Comparison of ENCODE assay signal across 9 cellular contexts in the genomic region with DNA sequence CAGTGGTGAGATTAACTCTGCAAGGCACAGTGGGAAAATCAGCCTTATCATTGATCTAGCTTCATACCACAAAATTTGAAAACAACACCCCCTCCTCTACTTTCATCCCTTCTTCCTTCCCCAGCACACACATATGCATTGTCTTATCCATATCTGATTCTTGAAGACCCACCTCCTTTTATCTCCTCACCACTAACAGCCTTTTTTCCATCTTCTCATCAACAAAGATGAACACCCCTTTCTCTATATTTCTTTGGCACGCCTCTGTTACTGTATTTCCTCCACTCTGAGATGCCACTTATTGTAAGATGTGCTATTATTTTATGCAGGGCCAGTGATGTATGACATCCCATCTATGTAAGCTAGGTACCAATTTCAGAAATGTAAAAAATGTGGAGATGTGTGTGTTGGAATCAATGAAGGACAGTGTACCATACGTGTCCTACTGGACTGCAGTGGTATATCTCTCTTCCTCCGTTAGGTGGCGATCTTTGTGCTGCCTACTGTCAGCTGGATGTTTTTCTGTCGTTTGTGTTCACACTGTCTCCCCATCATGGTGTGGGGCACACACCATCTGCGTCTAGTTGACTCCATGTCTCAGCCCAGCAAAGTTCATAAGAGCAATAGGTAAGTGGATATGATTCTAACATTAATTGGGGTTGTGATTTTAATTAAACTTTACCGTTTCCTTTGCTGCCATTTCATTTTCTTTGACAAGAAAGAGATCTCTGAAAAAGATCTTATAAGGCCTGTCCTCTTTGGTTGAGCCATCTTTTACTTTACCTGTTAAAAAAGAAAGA. TPM values are rescaled to one million over a fixed set of nuclear protein-coding genes. Genes with fewer than 3 reads are reported as not detected.
DNase-seq lines count a peak whose midpoint lies in the region; ATAC-seq and FAIRE-seq lines count a peak whose summit lies in the region.
"Had no signal": no experiment of that assay in that cellular context is flagged by ENCODE, and none has a peak within 500 bp of the region (broad histone marks: within the 10 kb centered on the region; RNA-seq: fewer than 3 reads in every experiment).

No MANE protein-coding gene starts in this region.

- H3K79me1 ChIP-seq in mesendoderm (ENCODE audit: low read length) = no peaks in the 10 kb centered on the region

- no peak overlapping the region for H3K9ac ChIP-seq in mesendoderm (ENCODE audit: low read length)

- H3K79me2 ChIP-seq in mesendoderm (ENCODE audit: control insufficient read depth, insufficient read depth, low read length) = no peaks in the 10 kb centered on the region

- H2BK120ac ChIP-seq in mesendoderm (ENCODE audit: low read depth, low read length) = no peak overlapping the region

- DNase-seq in AG08396 (ENCODE audit: low spot score) = peak; percentile 56
- peak; percentile 14 for DNase-seq in GM18507 (ENCODE audit: extremely low spot score, insufficient read length, low read depth)
- DNase-seq in NCI-H2196 (lab: John Stamatoyannopoulos, UW; ENCODE audit: unreplicated experiment) = peak; percentile 69
- peak; percentile 60 for DNase-seq in activated CD4-positive, alpha-beta T cell treated with anti-CD3 and anti-CD28 coated beads for 36 hours
- DNase-seq in ecto neural progenitor cell (ENCODE audit: low spot score) = peak; percentile 56
- peak; percentile 63 for DNase-seq in mesendoderm
- DNase-seq in substantia nigra (lab: John Stamatoyannopoulos, UW) = peak in 32 of 49 donors; percentile 0 to 48 (median 10)

- H3K27ac ChIP-seq in mesendoderm (ENCODE audit: low read depth, low read length) (no peak overlapping the region), substantia nigra (ENCODE audit: low read depth, low read length, poor library complexity, severe bottlenecking) (no peak overlapping the region)
- H3K27ac ChIP-seq: ovary had no signal

- no peak overlapping the region for H3K4me2 ChIP-seq in mesendoderm (ENCODE audit: low read length)

- ATAC-seq in HG03039 (IDR thresholded peaks at IDR 0.05; ENCODE audit: unreplicated experiment) = peak; percentile 88
- ATAC-seq in activated CD4-positive, alpha-beta T cell treated with anti-CD3 and anti-CD28 coated beads for 36 hours = peak; percentile 97

- no peak overlapping the region for H3K23ac ChIP-seq in mesendoderm (ENCODE audit: low read length)

- no peaks in the 10 kb centered on the region for H3K36me3 Mint-ChIP-seq in activated CD4-positive, alpha-beta T cell treated with anti-CD3 and anti-CD28 coated beads for 36 hours (ENCODE audit: low read depth)

- no peak overlapping the region for H2BK5ac ChIP-seq in mesendoderm (ENCODE audit: low read length)

- H3K27me3 ChIP-seq in mesendoderm (ENCODE audit: insufficient read depth, low read length, poor library complexity) = no peaks in the 10 kb centered on the region
- H3K27me3 ChIP-seq: ovary had no signal

- H3K4me1 Mint-ChIP-seq in activated CD4-positive, alpha-beta T cell treated with anti-CD3 and anti-CD28 coated beads for 36 hours = no peaks in the 10 kb centered on the region

- H3K27ac Mint-ChIP-seq in activated CD4-positive, alpha-beta T cell treated with anti-CD3 and anti-CD28 coated beads for 36 hours = no peak overlapping the region

- no peak overlapping the region for H4K8ac ChIP-seq in mesendoderm (ENCODE audit: low read depth, low read length)

- POLR2A ChIA-PET in activated CD4-positive, alpha-beta T cell treated with anti-CD3 and anti-CD28 coated beads for 36 hours (lab: Charles Lee) = no interaction called here

- no peak overlapping the region for H2AK5ac ChIP-seq in mesendoderm (ENCODE audit: low read length)

- FAIRE-seq in GM18507 (lab: Jason Lieb, UNC) = peak; percentile 87

- WGBS in mesendoderm (ENCODE audit: extremely low coverage, insufficient coverage, low lambda C conversion rate) = no CpG with 5 or more reads among the region's 7 CpGs

- H3K4me3 Mint-ChIP-seq in activated CD4-positive, alpha-beta T cell treated with anti-CD3 and anti-CD28 coated beads for 36 hours = no peak overlapping the region

- no peak overlapping the region for H4K5ac ChIP-seq in mesendoderm (ENCODE audit: low read length)

- CTCF ChIA-PET in activated CD4-positive, alpha-beta T cell treated with anti-CD3 and anti-CD28 coated beads for 36 hours (lab: Charles Lee) = interaction anchor here (0.6 to 5.4 kb wide), 21 partner anchors 9 to 792 kb away, joined by 3 to 82 read pairs (median 4); partner anchors contain the start of genes AMDHD1, CCDC38 and HAL

- no peak overlapping the region for H3K4ac ChIP-seq in mesendoderm (ENCODE audit: low read depth, low read length)

- H3K9me3 Mint-ChIP-seq in activated CD4-positive, alpha-beta T cell treated with anti-CD3 and anti-CD28 coated beads for 36 hours (ENCODE audit: low read depth) = no peaks in the 10 kb centered on the region

- H3K4me1 ChIP-seq in mesendoderm (ENCODE audit: control insufficient read depth, low read depth, low read length) = no peaks in the 10 kb centered on the region

- intact Hi-C loops in activated CD4-positive, alpha-beta T cell treated with anti-CD3 and anti-CD28 coated beads for 36 hours (cut with DNase I, micrococcal nuclease) = loop anchor here (1.0 to 10.0 kb wide), 6 partner anchors 24 to 598 kb away; partner anchors contain the start of genes AMDHD1 (in 1 of the 2) and CCDC38 (in 1 of the 2)

- no peak overlapping the region for H3K56ac ChIP-seq in mesendoderm (ENCODE audit: low read length)

- H3K27me3 Mint-ChIP-seq in activated CD4-positive, alpha-beta T cell treated with anti-CD3 and anti-CD28 coated beads for 36 hours = no peaks in the 10 kb centered on the region

- H3K4me3 ChIP-seq in mesendoderm (ENCODE audit: low read length) = no peak overlapping the region
- H3K4me3 ChIP-seq: ovary had no signal

- no peak overlapping the region for H3K18ac ChIP-seq in mesendoderm (ENCODE audit: low read length)

- no peak overlapping the region for H2BK15ac ChIP-seq in mesendoderm (replicated peaks; ENCODE audit: low read depth)

- no peaks in the 10 kb centered on the region for H3K36me3 ChIP-seq in mesendoderm (ENCODE audit: control insufficient read depth, insufficient read depth, low read length)
- H3K36me3 ChIP-seq: ovary had no signal

RNA-seq across cellular contexts. Expression of gene CCDC38, which starts 24.0 kb away (rescaled TPM):
- under 1 TPM in 1 of 2 experiments, not detected in 1; 0.21 TPM for total RNA-seq in activated CD4-positive, alpha-beta T cell treated with anti-CD3 and anti-CD28 coated beads for 36 hours
- not detected for polyA plus RNA-seq in mesendoderm (2013, experiment 1 of 2)
- not detected for polyA plus RNA-seq in mesendoderm (2013, experiment 2 of 2)

RNA-seq across cellular contexts. Expression of gene AMDHD1, which starts 24.7 kb away (rescaled TPM):
- 1 to 10 TPM; 1.4 to 1.7 TPM for total RNA-seq in activated CD4-positive, alpha-beta T cell treated with anti-CD3 and anti-CD28 coated beads for 36 hours
- 0.14 TPM for polyA plus RNA-seq in mesendoderm (2013, experiment 1 of 2)
- 0.04 TPM for polyA plus RNA-seq in mesendoderm (2013, experiment 2 of 2)

RNA-seq across cellular contexts. Expression of gene SNRPF, which starts 59.6 kb away (rescaled TPM):
- total RNA-seq in activated CD4-positive, alpha-beta T cell treated with anti-CD3 and anti-CD28 coated beads for 36 hours = 10 to 100 TPM; 23.1 to 61.1 TPM
- 177 TPM for polyA plus RNA-seq in mesendoderm (2013, experiment 1 of 2)
- polyA plus RNA-seq in mesendoderm (2013, experiment 2 of 2) = 171 TPM

Comparison
In these comparisons a context has a peak if more than half of its experiments do, and no peak if none do; other contexts are left out.
1. DNase-seq: peak in every context shown above with its lines; median percentile 69 in NCI-H2196; 63 in mesendoderm; 60 in activated CD4-positive, alpha-beta T cell treated with anti-CD3 and anti-CD28 coated beads for 36 hours; 56 in AG08396; 56 in ecto neural progenitor cell; 14 in GM18507; 10 in substantia nigra.